In genomic region chr19:35856546-35857149, GRCh38 we compare ENCODE assay signal across 8 cellular contexts. TPM values are rescaled to one million over a fixed set of nuclear protein-coding genes. Genes with fewer than 3 reads are reported as not detected.
DNase-seq lines count a peak whose midpoint lies in the region; ATAC-seq lines count a peak whose summit lies in the region.

TSS of gene KIRREL2 (plus strand) at chr19:35856911. CDS start at chr19:35857120, 209 bp downstream.

- peak within 1 kb of the TSS; percentile 67 to 84 (median 81) for H3K4me3 Mint-ChIP-seq in CD8-positive, alpha-beta memory T cell
- H3K4me3 Mint-ChIP-seq in stimulated activated effector memory CD8-positive, alpha-beta T cell treated with anti-CD3 and anti-CD28 coated beads, Interleukin-12 subunit alpha, Interleukin-12 subunit beta, amount 100 ng/mL, for 72 hours, result peak within 1 kb of the TSS; percentile 76

- CTCF ChIA-PET in CD8-positive, alpha-beta memory T cell (lab: Charles Lee), result no interaction called here

- H3K4me3 ChIP-seq in CD8-positive, alpha-beta memory T cell (ENCODE audit: low read length), result peak within 1 kb of the TSS; percentile 61
- peak within 1 kb of the TSS; percentile 60 for H3K4me3 ChIP-seq in iPS-18c (ENCODE audit: insufficient read depth, low read depth, low read length)

- H3K36me3 ChIP-seq in CD8-positive, alpha-beta memory T cell (ENCODE audit: insufficient read depth, low read length), result no peaks in the 10 kb centered on the region

- no peaks in the 10 kb centered on the region for H3K36me3 Mint-ChIP-seq in CD8-positive, alpha-beta memory T cell
- peaks cover 0 to 8% of the 10 kb centered on the region in 2 donors for H3K36me3 Mint-ChIP-seq in activated naive CD4-positive, alpha-beta T cell treated with anti-CD3 and anti-CD28 coated beads, Interleukin-2, amount 50 U/mL, for 72 hours
- H3K36me3 Mint-ChIP-seq in stimulated activated effector memory CD8-positive, alpha-beta T cell treated with anti-CD3 and anti-CD28 coated beads, Interleukin-12 subunit alpha, Interleukin-12 subunit beta, amount 100 ng/mL, for 72 hours, result no peaks in the 10 kb centered on the region

- POLR2A ChIA-PET in CD8-positive, alpha-beta memory T cell (lab: Charles Lee), result no interaction called here

- no peaks in the 10 kb centered on the region for H3K9me3 ChIP-seq in CD8-positive, alpha-beta memory T cell (ENCODE audit: low read length)
- no peaks in the 10 kb centered on the region for H3K9me3 ChIP-seq in iPS-18c (ENCODE audit: control insufficient read depth, insufficient read depth, low read length)

- H3K4me1 ChIP-seq in CD8-positive, alpha-beta memory T cell (ENCODE audit: insufficient read depth, low read length), result no peaks in the 10 kb centered on the region

- DNase-seq in CD8-positive, alpha-beta memory T cell, result peak in 2 of 5 donors; percentile 13 to 58
- DNase-seq in NCI-H1694 (lab: John Stamatoyannopoulos, UW) (peak; percentile 48), pons (ENCODE audit: low spot score) (no peak)
- peak in 1 of 2 donors; percentile 56 for DNase-seq in activated naive CD4-positive, alpha-beta T cell treated with anti-CD3 and anti-CD28 coated beads, Interleukin-2, amount 50 U/mL, for 72 hours (ENCODE audit: low spot score in 2 of 2)
- DNase-seq in stimulated activated effector memory CD8-positive, alpha-beta T cell treated with anti-CD3 and anti-CD28 coated beads, Interleukin-12 subunit alpha, Interleukin-12 subunit beta, amount 100 ng/mL, for 72 hours (ENCODE audit: low spot score in 2 of 2), result peak; percentile 24 to 78

- no peak within 1 kb of the TSS for H3K27ac ChIP-seq in CD8-positive, alpha-beta memory T cell (ENCODE audit: low read depth, low read length)

- H3K9me3 Mint-ChIP-seq in CD8-positive, alpha-beta memory T cell, result no peaks in the 10 kb centered on the region
- H3K9me3 Mint-ChIP-seq in activated naive CD4-positive, alpha-beta T cell treated with anti-CD3 and anti-CD28 coated beads, Interleukin-2, amount 50 U/mL, for 72 hours, result no peaks in the 10 kb centered on the region
- H3K9me3 Mint-ChIP-seq in stimulated activated effector memory CD8-positive, alpha-beta T cell treated with anti-CD3 and anti-CD28 coated beads, Interleukin-12 subunit alpha, Interleukin-12 subunit beta, amount 100 ng/mL, for 72 hours, result no peaks in the 10 kb centered on the region

- H3K4me1 Mint-ChIP-seq in CD8-positive, alpha-beta memory T cell, result peaks cover 8 to 16% (median 12%) of the 10 kb centered on the region in 3 donors
- H3K4me1 Mint-ChIP-seq in stimulated activated effector memory CD8-positive, alpha-beta T cell treated with anti-CD3 and anti-CD28 coated beads, Interleukin-12 subunit alpha, Interleukin-12 subunit beta, amount 100 ng/mL, for 72 hours, result peaks cover 26% of the 10 kb centered on the region

- H3K27ac Mint-ChIP-seq in CD8-positive, alpha-beta memory T cell, result peak within 1 kb of the TSS in 4 of 8 donors; percentile 38 to 77 (median 54)
- no peak within 1 kb of the TSS for H3K27ac Mint-ChIP-seq in activated naive CD4-positive, alpha-beta T cell treated with anti-CD3 and anti-CD28 coated beads, Interleukin-2, amount 50 U/mL, for 72 hours
- H3K27ac Mint-ChIP-seq in stimulated activated effector memory CD8-positive, alpha-beta T cell treated with anti-CD3 and anti-CD28 coated beads, Interleukin-12 subunit alpha, Interleukin-12 subunit beta, amount 100 ng/mL, for 72 hours, result peak within 1 kb of the TSS; percentile 65

- ATAC-seq in activated naive CD4-positive, alpha-beta T cell treated with anti-CD3 and anti-CD28 coated beads, Interleukin-2, amount 50 U/mL, for 72 hours, result peak; percentile 67 to 82
- ATAC-seq in stimulated activated effector memory CD8-positive, alpha-beta T cell treated with anti-CD3 and anti-CD28 coated beads, Interleukin-12 subunit alpha, Interleukin-12 subunit beta, amount 100 ng/mL, for 72 hours, result peak; percentile 63
- ATAC-seq in HG03460 (IDR thresholded peaks at IDR 0.05; ENCODE audit: unreplicated experiment) (no peak), HG03280 (IDR thresholded peaks at IDR 0.05; ENCODE audit: unreplicated experiment) (no peak)

- H3K27me3 Mint-ChIP-seq in CD8-positive, alpha-beta memory T cell, result peaks cover 44 to 68% of the 10 kb centered on the region in 2 donors

- H3K27me3 ChIP-seq in CD8-positive, alpha-beta memory T cell (ENCODE audit: insufficient read depth, low read length, poor library complexity, severe bottlenecking), result peaks cover 19% of the 10 kb centered on the region

RNA-seq across cellular contexts. Expression of gene KIRREL2, which starts in this region (rescaled TPM):
- under 1 TPM; 0.62 to 0.83 TPM for total RNA-seq in CD8-positive, alpha-beta memory T cell
- polyA plus RNA-seq in CD8-positive, alpha-beta memory T cell, result not detected
- total RNA-seq in activated naive CD4-positive, alpha-beta T cell treated with anti-CD3 and anti-CD28 coated beads, Interleukin-2, amount 50 U/mL, for 72 hours, result 1 to 10 TPM; 1.2 to 3.3 TPM

Comparison
In these comparisons a context has a peak if more than half of its experiments do, and no peak if none do; other contexts are left out.
1. ATAC-seq: peak in activated naive CD4-positive, alpha-beta T cell treated with anti-CD3 and anti-CD28 coated beads, Interleukin-2, amount 50 U/mL, for 72 hours (2 of 2) and stimulated activated effector memory CD8-positive, alpha-beta T cell treated with anti-CD3 and anti-CD28 coated beads, Interleukin-12 subunit alpha, Interleukin-12 subunit beta, amount 100 ng/mL, for 72 hours (single experiment); none in HG03460 (single experiment) and HG03280 (single experiment).